Comparison of ENCODE assay signal across 8 cellular contexts in the genomic region with DNA sequence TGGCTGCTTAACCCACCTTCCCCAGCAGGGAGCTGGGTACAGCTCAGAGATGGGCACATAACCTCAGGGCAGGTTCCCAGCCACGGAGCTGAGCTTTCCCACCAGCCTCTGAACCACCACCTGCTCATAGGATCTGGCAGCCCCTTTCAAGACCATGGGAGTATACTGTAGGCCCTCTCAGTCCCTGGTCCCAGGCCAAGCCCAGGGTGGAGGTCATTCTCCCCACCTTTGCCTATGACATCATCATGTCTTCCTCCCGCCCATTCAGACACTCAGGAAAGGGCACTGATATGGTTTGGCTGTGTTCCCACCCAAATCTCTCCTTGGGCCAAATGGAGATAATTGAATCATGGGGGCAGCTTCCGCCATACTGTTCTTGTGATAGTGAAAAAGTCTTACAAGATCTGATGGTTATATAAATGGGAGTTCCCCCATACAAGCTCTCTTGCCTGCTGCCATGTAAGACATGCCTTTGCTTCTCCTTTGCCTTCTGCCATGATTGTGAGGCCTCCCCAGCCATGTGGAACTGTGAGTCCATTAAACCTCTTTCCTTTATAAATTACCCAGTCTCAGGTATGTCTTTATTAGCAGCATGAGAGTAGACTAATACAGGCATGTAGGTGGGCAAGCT. TPM values are rescaled to one million over a fixed set of nuclear protein-coding genes. Genes with fewer than 3 reads are reported as not detected.
DNase-seq lines count a peak whose midpoint lies in the region; TF ChIP-seq lines count a peak whose summit lies in the region.
"Not testable (repeated sequence)": the region's sequence is repeated elsewhere in the genome, so short reads cannot be mapped to it uniquely, and the experiment has no call there.

No MANE protein-coding gene starts in this region.

- H3K9me3 ChIP-seq in HEK293 (ENCODE audit: control insufficient read depth, insufficient read depth, low read depth, low read length); ascending aorta; hepatocyte (ENCODE audit: low read depth); muscle layer of colon (ENCODE audit: low read length): not testable (repeated sequence)

- WGBS in hepatocyte (ENCODE audit: low lambda C conversion rate, missing lambda C conversion rate), result 96% methylated on average over 3 of the region's 3 CpGs
- 69% methylated on average over 3 of the region's 3 CpGs for WGBS in urinary bladder

- H3K4me1 ChIP-seq in HEK293 (ENCODE audit: control insufficient read depth, insufficient read depth, low read length); urinary bladder (ENCODE audit: insufficient read depth): not testable (repeated sequence)
- peaks cover 59 to 98% of the 10 kb centered on the region in 2 donors for H3K4me1 ChIP-seq in ascending aorta
- H3K4me1 ChIP-seq in hepatocyte (ENCODE audit: insufficient read depth), result peaks cover 31% of the 10 kb centered on the region
- peaks cover 95% of the 10 kb centered on the region for H3K4me1 ChIP-seq in muscle layer of colon (ENCODE audit: insufficient read depth, low read length)
- peaks cover 91% of the 10 kb centered on the region for H3K4me1 ChIP-seq in rectal smooth muscle tissue (ENCODE audit: control insufficient read depth, insufficient read depth, low read length)

- H3K4me2 ChIP-seq in hepatocyte, result not testable (repeated sequence)

- DNase-seq in ascending aorta (ENCODE audit: low spot score in 2 of 2); hepatocyte (ENCODE audit: low spot score); substantia nigra (lab: John Stamatoyannopoulos, UW): not testable (repeated sequence)
- DNase-seq in erythroblast (lab: John Stamatoyannopoulos, UW), result peak; percentile 32 to 36

- H3K27ac ChIP-seq in HEK293 (ENCODE audit: extremely low read depth, low read depth, low read length), result not testable (repeated sequence)
- H3K27ac ChIP-seq in ascending aorta (peak overlapping the region; percentile 58 to 75), hepatocyte (peak overlapping the region; percentile 72), muscle layer of colon (ENCODE audit: low read depth, low read length) (peak overlapping the region; percentile 97), rectal smooth muscle tissue (ENCODE audit: low read depth, low read length) (peak overlapping the region; percentile 99), substantia nigra (ENCODE audit: low read depth, low read length, poor library complexity, severe bottlenecking) (peak overlapping the region; percentile 99), urinary bladder (ENCODE audit: low read depth) (peak overlapping the region; percentile 14)

- not testable (repeated sequence) for H2AFZ ChIP-seq in hepatocyte

- H3K9ac ChIP-seq in muscle layer of colon (ENCODE audit: low read length); rectal smooth muscle tissue (ENCODE audit: low read length): not testable (repeated sequence)

- CTCF ChIA-PET in HEK293 (lab: Yijun Ruan, JAX), result interaction anchor here (0.7 to 14.9 kb wide), 2 partner anchors 21 to 81 kb away, joined by 3 to 471 read pairs; no protein-coding TSS in a partner anchor

- H3K36me3 ChIP-seq in HEK293 (ENCODE audit: control insufficient read depth in 2 of 2, insufficient read depth in 1 of 2, low read length in 2 of 2); hepatocyte (replicated peaks; ENCODE audit: insufficient read depth, low read depth); urinary bladder (ENCODE audit: insufficient read depth): not testable (repeated sequence)
- H3K36me3 ChIP-seq in ascending aorta (peaks cover 45 to 76% of the 10 kb centered on the region in 2 donors), muscle layer of colon (ENCODE audit: insufficient read depth, low read length) (peaks cover 89% of the 10 kb centered on the region), rectal smooth muscle tissue (ENCODE audit: control insufficient read depth, insufficient read depth, low read length) (peaks cover 37% of the 10 kb centered on the region)

- not testable (repeated sequence) for H3K79me2 ChIP-seq in hepatocyte

- H4K20me1 ChIP-seq in hepatocyte (ENCODE audit: insufficient read depth, poor library complexity, severe bottlenecking), result not testable (repeated sequence)

- not testable (repeated sequence) for TF ChIP-seq POLR2A in erythroblast (IDR thresholded peaks at IDR 0.05; ENCODE audit: low read length)

- POLR2A ChIA-PET in HEK293 (lab: Yijun Ruan, JAX), result interaction anchor here (0.6 to 2.1 kb wide), 2 partner anchors 9 to 11 kb away, joined by 3 to 5 read pairs; no protein-coding TSS in a partner anchor

- not testable (repeated sequence) for TF ChIP-seq CTCF in HEK293 (tag by site-specific recombination; IDR thresholded peaks at IDR 0.05); ascending aorta (IDR thresholded peaks at IDR 0.05); hepatocyte (IDR thresholded peaks at IDR 0.05; ENCODE audit: poor library complexity)

- H3K9me2 ChIP-seq in hepatocyte (replicated peaks; ENCODE audit: insufficient read depth), result not testable (repeated sequence)

- H3K27me3 ChIP-seq in ascending aorta; hepatocyte; muscle layer of colon (ENCODE audit: control insufficient read depth in 1 of 2, insufficient read depth in 2 of 2, low read length in 2 of 2); rectal smooth muscle tissue (ENCODE audit: control insufficient read depth, insufficient read depth, low read length): not testable (repeated sequence)

- intact Hi-C loops in ascending aorta (cut with DNase I), result not testable (repeated sequence)

- H3K4me3 ChIP-seq in HEK293 (ENCODE audit: low read depth, low read length); ascending aorta; hepatocyte; muscle layer of colon (ENCODE audit: low read depth in 1 of 2, low read length in 2 of 2); rectal smooth muscle tissue (ENCODE audit: low read length); urinary bladder (ENCODE audit: low read depth, low read length): not testable (repeated sequence)

TF ChIP-seq in HEK293, 187 proteins besides CTCF, POLR2A, EP300 and RAD21:
- TF ChIP-seq KLF1 (tag by site-specific recombination; IDR thresholded peaks at IDR 0.05), result peak; percentile 72
- TF ChIP-seq ZNF629 (tag by site-specific recombination; IDR thresholded peaks at IDR 0.05), result 0 out of 2 replicates have a peak, but pooled peaks have one; percentile 31
- 0 out of 2 replicates have a peak, but pooled peaks have one; percentile 34 for TF ChIP-seq ZBTB21 (tag by site-specific recombination; IDR thresholded peaks at IDR 0.05)
- TF ChIP-seq, protein P1, sequence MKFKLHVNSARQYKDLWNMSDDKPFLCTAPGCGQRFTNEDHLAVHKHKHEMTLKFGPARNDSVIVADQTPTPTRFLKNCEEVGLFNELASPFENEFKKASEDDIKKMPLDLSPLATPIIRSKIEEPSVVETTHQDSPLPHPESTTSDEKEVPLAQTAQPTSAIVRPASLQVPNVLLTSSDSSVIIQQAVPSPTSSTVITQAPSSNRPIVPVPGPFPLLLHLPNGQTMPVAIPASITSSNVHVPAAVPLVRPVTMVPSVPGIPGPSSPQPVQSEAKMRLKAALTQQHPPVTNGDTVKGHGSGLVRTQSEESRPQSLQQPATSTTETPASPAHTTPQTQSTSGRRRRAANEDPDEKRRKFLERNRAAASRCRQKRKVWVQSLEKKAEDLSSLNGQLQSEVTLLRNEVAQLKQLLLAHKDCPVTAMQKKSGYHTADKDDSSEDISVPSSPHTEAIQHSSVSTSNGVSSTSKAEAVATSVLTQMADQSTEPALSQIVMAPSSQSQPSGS (tag by site-specific recombination; IDR thresholded peaks at IDR 0.05; ENCODE audit: low read depth), result peak; percentile 77
- 0 out of 2 replicates have a peak, but pooled peaks have one; percentile 38 for TF ChIP-seq KLF17 (tag by site-specific recombination; IDR thresholded peaks at IDR 0.05)

RNA-seq across cellular contexts. Expression of gene CSRP1, which starts 13.8 kb away (rescaled TPM):
- total RNA-seq in ascending aorta (948 TPM), hepatocyte (76.0 and 101 TPM in 2 replicates), urinary bladder (719 TPM)
- polyA plus RNA-seq in hepatocyte (47.6 and 50.9 TPM in 2 replicates), urinary bladder (4,390 TPM)

RNA-seq across cellular contexts. Expression of gene PHLDA3, which starts 24.2 kb away (rescaled TPM):
- total RNA-seq in ascending aorta, result 111 TPM
- total RNA-seq in hepatocyte, result 24.4 and 30.2 TPM in 2 replicates
- 62.9 and 64.6 TPM in 2 replicates for polyA plus RNA-seq in hepatocyte
- 15.2 TPM for total RNA-seq in urinary bladder
- polyA plus RNA-seq in urinary bladder, result 134 TPM

RNA-seq across cellular contexts. Expression of gene NAV1, which starts 45.8 kb away (rescaled TPM):
- 131 TPM for total RNA-seq in ascending aorta
- 15.0 and 15.2 TPM in 2 replicates for total RNA-seq in hepatocyte
- 18.3 and 18.8 TPM in 2 replicates for polyA plus RNA-seq in hepatocyte
- total RNA-seq in urinary bladder, result 27.5 TPM
- polyA plus RNA-seq in urinary bladder, result 19.0 TPM
